In the genomic region with DNA sequence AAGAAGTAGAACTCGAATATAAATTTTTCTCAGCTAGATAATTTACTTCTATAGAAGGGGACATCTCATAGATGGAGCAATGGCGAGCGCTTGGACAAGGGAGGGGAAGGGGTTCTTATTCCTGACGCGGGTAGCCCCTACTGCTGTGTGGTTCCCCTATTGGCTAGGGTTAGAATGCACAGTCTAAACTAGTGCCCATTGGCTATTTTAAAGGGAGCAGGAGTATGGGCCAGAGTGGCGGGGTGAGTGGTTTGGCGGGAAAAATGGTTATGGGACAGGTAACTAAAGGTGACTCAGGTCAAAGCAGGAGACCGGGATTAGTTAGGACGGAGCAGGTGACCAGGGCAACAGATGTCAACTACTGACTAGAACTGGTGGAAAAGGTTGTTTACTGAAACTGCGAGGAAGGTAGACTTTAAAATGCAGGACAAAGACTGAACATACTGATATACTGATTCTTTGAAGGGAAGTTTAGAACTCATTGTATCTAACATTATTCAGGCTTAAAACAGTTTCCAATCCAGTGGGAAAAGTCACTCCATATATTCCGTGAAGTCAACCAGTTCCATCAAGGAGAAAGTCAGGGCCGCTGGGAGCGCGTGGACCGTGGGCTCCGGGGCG, we compare ENCODE assay signal across 7 cellular contexts. TPM values are rescaled to one million over a fixed set of nuclear protein-coding genes. Genes with fewer than 3 reads are reported as not detected.
DNase-seq lines count a peak whose midpoint lies in the region; ATAC-seq, FAIRE-seq and TF ChIP-seq lines count a peak whose summit lies in the region.

No MANE protein-coding gene starts in this region.

- no peaks in the 10 kb centered on the region for H3K9me3 ChIP-seq in MM.1S (replicated peaks; ENCODE audit: insufficient read depth, low read length)
- no peaks in the 10 kb centered on the region for H3K9me3 ChIP-seq in right cardiac atrium (ENCODE audit: control insufficient read depth, low read length)
- H3K9me3 ChIP-seq in sigmoid colon = no peaks in the 10 kb centered on the region

- H3K4me3 ChIP-seq in GM06990 (replicated peaks; ENCODE audit: low read depth, low read length) = peak overlapping the region; percentile 88
- peak overlapping the region; percentile 90 for H3K4me3 ChIP-seq in MM.1S (ENCODE audit: low read length)
- H3K4me3 ChIP-seq in right cardiac atrium (ENCODE audit: low read length) = peak overlapping the region; percentile 56
- peak overlapping the region; percentile 64 to 97 (median 72) for H3K4me3 ChIP-seq in sigmoid colon

- H3K27ac ChIP-seq in MM.1S (ENCODE audit: low read length) (peak overlapping the region; percentile 90), right cardiac atrium (ENCODE audit: low read length) (peak overlapping the region; percentile 64), sigmoid colon (peak overlapping the region; percentile 86 to 96 (median 92))

- 14% methylated on average over 17 of the region's 17 CpGs for WGBS in right cardiac atrium
- WGBS in sigmoid colon, 2 donors = 11 to 18% methylated on average over 17 of the region's 17 CpGs

- H3K27me3 Mint-ChIP-seq in activated CD8-positive, alpha-beta T cell treated with anti-CD3 and anti-CD28 coated beads for 36 hours = no peaks in the 10 kb centered on the region

- no peak for TF ChIP-seq EP300 in sigmoid colon (IDR thresholded peaks at IDR 0.05)

- H3K36me3 ChIP-seq in GM06990 (ENCODE audit: control insufficient read depth, insufficient read depth, low read length) = peaks cover 1% of the 10 kb centered on the region
- H3K36me3 ChIP-seq in MM.1S (replicated peaks; ENCODE audit: insufficient read depth, low read length) = no peaks in the 10 kb centered on the region
- H3K36me3 ChIP-seq in sigmoid colon = no peaks in the 10 kb centered on the region

- no peak for TF ChIP-seq POLR2A in sigmoid colon (IDR thresholded peaks at IDR 0.05)

- H4K20me1 ChIP-seq in MM.1S (ENCODE audit: insufficient read depth, low read length) = no peaks in the 10 kb centered on the region

- H3K4me1 Mint-ChIP-seq in activated CD8-positive, alpha-beta T cell treated with anti-CD3 and anti-CD28 coated beads for 36 hours (ENCODE audit: low read depth) = peaks cover 10% of the 10 kb centered on the region

- no peaks in the 10 kb centered on the region for H3K9me3 Mint-ChIP-seq in activated CD8-positive, alpha-beta T cell treated with anti-CD3 and anti-CD28 coated beads for 36 hours

- peaks cover 26% of the 10 kb centered on the region for H3K79me2 ChIP-seq in MM.1S (ENCODE audit: low read length)

- H3K9ac ChIP-seq in MM.1S (ENCODE audit: low read length) = peak overlapping the region; percentile 97

- no peak for ATAC-seq in activated CD8-positive, alpha-beta T cell treated with anti-CD3 and anti-CD28 coated beads for 36 hours
- ATAC-seq in right cardiac atrium (no peak), GM18870 (IDR thresholded peaks at IDR 0.05; ENCODE audit: unreplicated experiment) (no peak)

- TF ChIP-seq CTCF in GM06990 (IDR thresholded peaks at IDR 0.05; ENCODE audit: insufficient read depth, low read length, poor library complexity, severe bottlenecking) (no peak), MM.1S (IDR thresholded peaks at IDR 0.05; ENCODE audit: low read length) (0 out of 2 replicates have a peak, but pooled peaks have one; percentile 4), sigmoid colon (IDR thresholded peaks at IDR 0.05) (no peak)
- TF ChIP-seq CTCF in activated CD8-positive, alpha-beta T cell treated with anti-CD3 and anti-CD28 coated beads for 36 hours (IDR thresholded peaks at IDR 0.05) = no peak

- intact Hi-C loops in activated CD8-positive, alpha-beta T cell treated with anti-CD3 and anti-CD28 coated beads for 36 hours (cut with micrococcal nuclease) = no loop called here
- intact Hi-C loops in right cardiac atrium (cut with DNase I) = no loop called here
- intact Hi-C loops in sigmoid colon (cut with DNase I) = loop anchor here (5.0 kb wide), 1 partner anchor 396 kb away; no protein-coding TSS in a partner anchor

- peak overlapping the region; percentile 57; the same call in 1 of the 2 replicates for H2AFZ ChIP-seq in MM.1S (ENCODE audit: low read length)

- POLR2A ChIA-PET in activated CD8-positive, alpha-beta T cell treated with anti-CD3 and anti-CD28 coated beads for 36 hours (lab: Charles Lee) = interaction anchor here (1.1 to 1.6 kb wide), 2 partner anchors 18 to 112 kb away, joined by 3 to 4 read pairs; partner anchors contain the start of gene CCNL2

- DNase-seq in GM06990 (ENCODE audit: extremely low read depth, insufficient read length) = no peak
- DNase-seq in MM.1S = peak; percentile 65
- peak; percentile 42 for DNase-seq in activated CD8-positive, alpha-beta T cell treated with anti-CD3 and anti-CD28 coated beads for 36 hours
- peak in 1 of 3 donors; percentile 11 for DNase-seq in right cardiac atrium
- DNase-seq in sigmoid colon = no peak
- DNase-seq in urothelium cell line (ENCODE audit: low spot score) = no peak

- H3K9me2 ChIP-seq in MM.1S (replicated peaks; ENCODE audit: insufficient read depth, low read length) = no peaks in the 10 kb centered on the region

- peaks cover under 1% of the 10 kb centered on the region; the same call in 1 of the 2 replicates for H3K4me1 ChIP-seq in MM.1S (ENCODE audit: low read length)
- peaks cover 2% of the 10 kb centered on the region for H3K4me1 ChIP-seq in right cardiac atrium (ENCODE audit: control insufficient read depth, insufficient read depth, low read length)
- H3K4me1 ChIP-seq in sigmoid colon = peaks cover 0 to 16% (median 13%) of the 10 kb centered on the region in 4 donors

- peak overlapping the region; percentile 92 for H3K27ac Mint-ChIP-seq in activated CD8-positive, alpha-beta T cell treated with anti-CD3 and anti-CD28 coated beads for 36 hours

- CTCF ChIA-PET in activated CD8-positive, alpha-beta T cell treated with anti-CD3 and anti-CD28 coated beads for 36 hours (lab: Charles Lee) = no interaction called here

- H3K36me3 Mint-ChIP-seq in activated CD8-positive, alpha-beta T cell treated with anti-CD3 and anti-CD28 coated beads for 36 hours (ENCODE audit: low read depth) = peaks cover 10% of the 10 kb centered on the region

- H3K4me2 ChIP-seq in MM.1S (ENCODE audit: low read depth, low read length) = peak overlapping the region; percentile 83

- H3K4me3 Mint-ChIP-seq in activated CD8-positive, alpha-beta T cell treated with anti-CD3 and anti-CD28 coated beads for 36 hours = peak overlapping the region; percentile 91

- no peak for FAIRE-seq in urothelium cell line (lab: Jason Lieb, UNC)

- H3K27me3 ChIP-seq in GM06990 (replicated peaks; ENCODE audit: control insufficient read depth, insufficient read depth, low read length) (no peaks in the 10 kb centered on the region), MM.1S (replicated peaks; ENCODE audit: insufficient read depth, low read length) (no peaks in the 10 kb centered on the region), right cardiac atrium (ENCODE audit: control insufficient read depth, insufficient read depth) (no peaks in the 10 kb centered on the region), sigmoid colon (no peaks in the 10 kb centered on the region)

- H3F3A ChIP-seq in MM.1S (ENCODE audit: insufficient read depth, low read length) = peaks cover 9% of the 10 kb centered on the region; the same call in 1 of the 2 replicates

RNA-seq across cellular contexts. Expression of gene ATAD3A, which starts 0.9 kb away (rescaled TPM):
- 10 to 100 TPM; 61.7 to 65.1 TPM for total RNA-seq in activated CD8-positive, alpha-beta T cell treated with anti-CD3 and anti-CD28 coated beads for 36 hours
- total RNA-seq in right cardiac atrium = 10 to 100 TPM; 13.6 to 20.1 (median 15.7) TPM
- polyA plus RNA-seq in right cardiac atrium = 16.7 TPM
- 10 to 100 TPM in 3 of 4 donors, 1 to 10 TPM in 1; 8.6 to 14.7 (median 12.1) TPM for total RNA-seq in sigmoid colon
- polyA plus RNA-seq in sigmoid colon = 10 to 100 TPM; 12.6 to 40.4 (median 13.6) TPM

RNA-seq across cellular contexts. Expression of gene TMEM240, which starts 29.4 kb away (rescaled TPM):
- under 1 TPM; 0.45 to 0.74 TPM for total RNA-seq in activated CD8-positive, alpha-beta T cell treated with anti-CD3 and anti-CD28 coated beads for 36 hours
- total RNA-seq in right cardiac atrium (1 to 10 TPM; 7.3 to 9.3 (median 7.9) TPM), sigmoid colon (10 to 100 TPM; 15.3 to 35.2 (median 17.6) TPM)
- polyA plus RNA-seq in right cardiac atrium (10.4 TPM), sigmoid colon (1 to 10 TPM in 2 of 3 donors, not detected in 1; 3.7 to 4.8 TPM)

RNA-seq across cellular contexts. Expression of gene ATAD3B, which starts 39.5 kb away (rescaled TPM):
- 10 to 100 TPM; 42.5 to 48.1 TPM for total RNA-seq in activated CD8-positive, alpha-beta T cell treated with anti-CD3 and anti-CD28 coated beads for 36 hours
- total RNA-seq in right cardiac atrium (10 to 100 TPM in 1 of 4 donors, 1 to 10 TPM in 3; 5.6 to 11.4 (median 8.8) TPM), sigmoid colon (10 to 100 TPM; 11.1 to 47.1 (median 13.1) TPM)
- polyA plus RNA-seq in right cardiac atrium (8.3 TPM), sigmoid colon (10 to 100 TPM in 1 of 3 donors, 1 to 10 TPM in 2; 4.8 to 49.4 (median 5.3) TPM)

Comparison
In these comparisons a context has a peak if more than half of its experiments do, and no peak if none do; other contexts are left out.
1. DNase-seq: peak in MM.1S (single experiment) and activated CD8-positive, alpha-beta T cell treated with anti-CD3 and anti-CD28 coated beads for 36 hours (single experiment); none in GM06990 (single experiment), sigmoid colon (single experiment) and urothelium cell line (single experiment).
2. RNA of gene TMEM240, which starts 29.4 kb away (total RNA-seq): 15.3 to 35.2 TPM in sigmoid colon and 7.3 to 9.3 TPM in right cardiac atrium; 0.45 to 0.74 TPM in activated CD8-positive, alpha-beta T cell treated with anti-CD3 and anti-CD28 coated beads for 36 hours; every median in the first group is over 4 times any median in the second.
3. Peak in every context shown above with its lines, with median percentiles within 50 percentile points of each other: H3K4me3 ChIP-seq and H3K27ac ChIP-seq.